ENCODE assay signal across 31 cellular contexts in genomic region chr11:116647305-116648080, GRCh38.
"Had no signal": no experiment of that assay in that cellular context is flagged by ENCODE, and none has a peak within 500 bp of the region (broad histone marks: within the 10 kb centered on the region; RNA-seq: fewer than 3 reads in every experiment).

No MANE protein-coding gene starts in this region.

- H3K4me1 ChIP-seq: esophagus squamous epithelium, gastroesophageal sphincter, heart right ventricle had no signal

- H3K4me3 ChIP-seq: esophagus squamous epithelium, gastroesophageal sphincter, heart right ventricle had no signal

- H3K27ac ChIP-seq: brain microvascular endothelial cell, esophagus squamous epithelium, gastroesophageal sphincter, heart right ventricle, WERI-Rb-1 had no signal

- FAIRE-seq: astrocyte, bronchial epithelial cell had no signal

- H3K36me3 ChIP-seq: brain microvascular endothelial cell, esophagus squamous epithelium, gastroesophageal sphincter, heart right ventricle, WERI-Rb-1 had no signal

- H3K9me3 ChIP-seq: esophagus squamous epithelium had no signal

- ATAC-seq: activated CD4-positive, CD25-positive, alpha-beta regulatory T cell treated with anti-CD3 and anti-CD28 coated beads, Interleukin-2, amount 50 U/mL, for 24 hours; activated CD8-positive, alpha-beta memory T cell treated with anti-CD3 and anti-CD28 coated beads, Interleukin-2, amount 10 ng/mL, durations not matched to agents 7 days and 5 days; activated CD8-positive, alpha-beta T cell treated with anti-CD3 and anti-CD28 coated beads for 36 hours; activated T-cell treated with anti-CD3 and anti-CD28 coated beads, Interleukin-2, amount 50 U/mL, for 72 hours; gastroesophageal sphincter; heart right ventricle; T-helper 17 cell had no signal

- H3K9me3 Mint-ChIP-seq: activated B cell treated with CpG ODN at 0.5 μM for 24 hours; activated CD8-positive, alpha-beta T cell treated with anti-CD3 and anti-CD28 coated beads for 36 hours; activated naive CD4-positive, alpha-beta T cell treated with anti-CD3 and anti-CD28 coated beads, Interleukin-2, amount 10 ng/mL, durations not matched to agents 7 days and 5 days; activated T-cell treated with anti-CD3 and anti-CD28 coated beads, Interleukin-2, amount 50 U/mL, for 24 hours; activated T-cell treated with anti-CD3 and anti-CD28 coated beads, Interleukin-2, amount 50 U/mL, for 72 hours; central memory CD8-positive, alpha-beta T cell; T-helper 2 cell treated with Interferon-gamma antibody and Interleukin-4, amounts not matched to agents 5 μg/mL and 100 μg/mL, for 36 hours had no signal

- H3K27ac Mint-ChIP-seq: activated B cell treated with CpG ODN at 0.5 μM for 24 hours; activated CD8-positive, alpha-beta memory T cell treated with anti-CD3 and anti-CD28 coated beads, Interleukin-2, amount 10 ng/mL, durations not matched to agents 7 days and 5 days; activated CD8-positive, alpha-beta T cell treated with anti-CD3 and anti-CD28 coated beads for 36 hours; activated naive CD4-positive, alpha-beta T cell treated with anti-CD3 and anti-CD28 coated beads, Interleukin-2, amount 10 ng/mL, durations not matched to agents 7 days and 5 days; activated naive CD8-positive, alpha-beta T cell; activated T-cell treated with anti-CD3 and anti-CD28 coated beads, Interleukin-2, amount 50 U/mL, for 24 hours; activated T-cell treated with anti-CD3 and anti-CD28 coated beads, Interleukin-2, amount 50 U/mL, for 72 hours; T-helper 17 cell; T-helper 2 cell treated with Interferon-gamma antibody and Interleukin-4, amounts not matched to agents 5 μg/mL and 100 μg/mL, for 36 hours had no signal

- H3K36me3 Mint-ChIP-seq: activated CD8-positive, alpha-beta memory T cell treated with anti-CD3 and anti-CD28 coated beads, Interleukin-2, amount 10 ng/mL, durations not matched to agents 7 days and 5 days; activated naive CD4-positive, alpha-beta T cell treated with anti-CD3 and anti-CD28 coated beads, Interleukin-2, amount 10 ng/mL, durations not matched to agents 7 days and 5 days; activated naive CD8-positive, alpha-beta T cell had no signal

- DNase-seq: activated B cell treated with CpG ODN at 0.5 μM for 24 hours; activated CD4-positive, alpha-beta T cell treated with anti-CD3 and anti-CD28 coated beads for 48 hours; activated CD4-positive, alpha-beta T cell treated with anti-CD3 and anti-CD28 coated beads, Interleukin-2, amount 50 U/mL, for 1 hour; activated CD4-positive, alpha-beta T cell treated with anti-CD3 and anti-CD28 coated beads, Interleukin-2, amount 50 U/mL, for 48 hours; activated CD8-positive, alpha-beta memory T cell treated with anti-CD3 and anti-CD28 coated beads, Interleukin-2, amount 10 ng/mL, durations not matched to agents 7 days and 5 days; activated CD8-positive, alpha-beta memory T cell treated with anti-CD3 and anti-CD28 coated beads, Interleukin-2, amount 50 U/mL, for 4 hours; activated CD8-positive, alpha-beta T cell treated with anti-CD3 and anti-CD28 coated beads for 36 hours; activated gamma-delta T cell; activated naive CD4-positive, alpha-beta T cell; activated naive CD4-positive, alpha-beta T cell treated with anti-CD3 and anti-CD28 coated beads, Interleukin-2, amount 10 ng/mL, durations not matched to agents 7 days and 5 days; activated T-cell treated with anti-CD3 and anti-CD28 coated beads for 4 hours; activated T-cell treated with anti-CD3 and anti-CD28 coated beads, Interleukin-2, amount 50 U/mL, for 24 hours; activated T-cell treated with anti-CD3 and anti-CD28 coated beads, Interleukin-2, amount 50 U/mL, for 72 hours; amniotic stem cell; brain microvascular endothelial cell; effector memory CD4-positive, alpha-beta T cell; erythroblast; esophagus squamous epithelium; foreskin melanocyte; heart right ventricle; T-helper 1 cell; T-helper 17 cell; T1000; WERI-Rb-1 had no signal
